Comparison of ENCODE assay signal across 1 cellular context in genomic region chr9:134215395-134215708, GRCh38.
TF ChIP-seq lines count a peak whose summit lies in the region.

No MANE protein-coding gene starts in this region.

TF ChIP-seq in H1, 55 proteins besides CTCF, POLR2A, EP300 and RAD21:
- TF ChIP-seq NANOG (IDR thresholded peaks at IDR 0.05; ENCODE audit: insufficient read depth, low read depth, low read length, poor library complexity, severe bottlenecking) (no peak), CHD2 (IDR thresholded peaks at IDR 0.05; ENCODE audit: low read length) (no peak), E2F6 (IDR thresholded peaks at IDR 0.05) (no peak), RFX5 (IDR thresholded peaks at IDR 0.05; ENCODE audit: borderline replicate concordance, low read depth, low read length) (no peak), HDAC6 (IDR thresholded peaks at IDR 0.05; ENCODE audit: low read depth, low read length) (no peak), USF2 (IDR thresholded peaks at IDR 0.05; ENCODE audit: low read length) (no peak), ATF3 (IDR thresholded peaks at IDR 0.05; ENCODE audit: insufficient read depth, low read depth, low read length) (no peak), SRF (IDR thresholded peaks at IDR 0.05; ENCODE audit: low read depth, low read length) (no peak), GABPA (IDR thresholded peaks at IDR 0.05; ENCODE audit: borderline replicate concordance, insufficient read depth, low read length) (no peak), TCF12 (IDR thresholded peaks at IDR 0.05; ENCODE audit: low read depth, low read length) (no peak), SP1 (IDR thresholded peaks at IDR 0.05; ENCODE audit: low read depth, low read length) (no peak), SIRT6 (IDR thresholded peaks at IDR 0.05; ENCODE audit: low read length) (no peak), SIX5 (IDR thresholded peaks at IDR 0.05; ENCODE audit: low read depth, low read length) (no peak), SUZ12 (IDR thresholded peaks at IDR 0.05; ENCODE audit: low read length) (no peak), HDAC2 (IDR thresholded peaks at IDR 0.05; ENCODE audit: borderline replicate concordance in 1 of 2, low read depth in 2 of 2, low read length in 2 of 2) (no peak), CREB1 (IDR thresholded peaks at IDR 0.05) (no peak), RXRA (IDR thresholded peaks at IDR 0.05; ENCODE audit: insufficient read depth, low read depth, low read length) (no peak), CHD7 (IDR thresholded peaks at IDR 0.05; ENCODE audit: insufficient replicate concordance, low read length) (no peak), CTBP2 (IDR thresholded peaks at IDR 0.05; ENCODE audit: borderline replicate concordance, insufficient read depth, insufficient read length, low read length) (no peak)
